In genomic region chr22:18067121-18067520, GRCh38 we compare ENCODE assay signal across 21 cellular contexts. TPM values are rescaled to one million over a fixed set of nuclear protein-coding genes. Genes with fewer than 3 reads are reported as not detected.
A peak's percentile ranks its signal among the peaks of the same experiment; 100 is the strongest.
DNase-seq lines count a peak whose midpoint lies in the region; ATAC-seq, FAIRE-seq and TF ChIP-seq lines count a peak whose summit lies in the region.
"Had no signal": no experiment of that assay in that cellular context is flagged by ENCODE, and none has a peak within 500 bp of the region (broad histone marks: within the 10 kb centered on the region; RNA-seq: fewer than 3 reads in every experiment).

No MANE protein-coding gene starts in this region.

- FAIRE-seq in GM12892 (lab: Jason Lieb, UNC) = peak; percentile 17
- FAIRE-seq: GM18507 had no signal

- 95% methylated on average over 3 of the region's 3 CpGs for WGBS in smooth muscle cell (ENCODE audit: low lambda C conversion rate)

- no peak for TF ChIP-seq POLR2A in GM12892 (IDR thresholded peaks at IDR 0.05; ENCODE audit: low read depth, low read length)
- no peak for TF ChIP-seq POLR2A in Peyer's patch (IDR thresholded peaks at IDR 0.05)

- DNase-seq in GM12892 (ENCODE audit: insufficient read length) (no peak), Peyer's patch (no peak), smooth muscle cell (lab: John Stamatoyannopoulos, UW; ENCODE audit: unreplicated experiment) (no peak)
- no peak for DNase-seq in NK-92 treated with Interleukin-12 subunit alpha and Interleukin-12 subunit beta, amount 100 ng/mL, for 24 hours (lab: John Stamatoyannopoulos, UW)
- DNase-seq: activated CD4-positive, alpha-beta T cell treated with anti-CD3 and anti-CD28 coated beads, Interleukin-2, amount 50 U/mL, for 48 hours; activated naive CD4-positive, alpha-beta T cell treated with anti-CD3 and anti-CD28 coated beads for 36 hours; anterior cingulate cortex; CD8-positive, alpha-beta memory T cell; endodermal cell; heart right ventricle; left lung; NCI-H1417; NCI-H526 treated with DMSO at 0.1 percent for 48 hours; stimulated activated CD4-positive, alpha-beta T cell treated with anti-CD3 and anti-CD28 coated beads, Interleukin-2, amount 100 ng/mL, for 48 hours had no signal

- H3K27ac ChIP-seq in Peyer's patch = peak overlapping the region; percentile 19 to 76 (median 47)
- peak overlapping the region; percentile 85 for H3K27ac ChIP-seq in muscle layer of colon (ENCODE audit: low read depth, low read length)
- H3K27ac ChIP-seq in stomach smooth muscle (ENCODE audit: low read length) = peak overlapping the region; percentile 100
- no peak overlapping the region for H3K27ac ChIP-seq in smooth muscle cell (ENCODE audit: low read depth)
- H3K27ac ChIP-seq: left lung had no signal

- H3K4me3 ChIP-seq in Peyer's patch (no peak overlapping the region), muscle layer of colon (ENCODE audit: low read depth in 1 of 2, low read length in 2 of 2) (peak overlapping the region in 1 of 2 donors; percentile 8), stomach smooth muscle (ENCODE audit: low read length in 2 of 2) (peak overlapping the region; percentile 21 to 52), smooth muscle cell (no peak overlapping the region)
- H3K4me3 ChIP-seq: heart right ventricle, left lung, ovary, SJSA1 had no signal

- ATAC-seq in HG02610 (IDR thresholded peaks at IDR 0.05; ENCODE audit: unreplicated experiment) = no peak
- no peak for ATAC-seq in HG03565 (IDR thresholded peaks at IDR 0.05; ENCODE audit: unreplicated experiment)
- ATAC-seq: left lung had no signal

- H3K9me3 ChIP-seq in Peyer's patch = no peaks in the 10 kb centered on the region
- no peaks in the 10 kb centered on the region for H3K9me3 ChIP-seq in muscle layer of colon (ENCODE audit: low read length)
- H3K9me3 ChIP-seq in stomach smooth muscle (ENCODE audit: control insufficient read depth in 2 of 2, low read length in 2 of 2) = no peaks in the 10 kb centered on the region
- no peaks in the 10 kb centered on the region for H3K9me3 ChIP-seq in smooth muscle cell (replicated peaks; ENCODE audit: low read depth)
- H3K9me3 ChIP-seq: heart right ventricle, left lung, ovary, SJSA1 had no signal

- no peak overlapping the region for H3K9ac ChIP-seq in muscle layer of colon (ENCODE audit: low read length)
- H3K9ac ChIP-seq in stomach smooth muscle (ENCODE audit: low read length in 2 of 2) = peak overlapping the region; percentile 54 to 89
- no peak overlapping the region for H3K9ac ChIP-seq in smooth muscle cell (ENCODE audit: low read depth)

- H3K27me3 ChIP-seq in Peyer's patch = no peaks in the 10 kb centered on the region
- no peaks in the 10 kb centered on the region for H3K27me3 ChIP-seq in muscle layer of colon (ENCODE audit: control insufficient read depth in 1 of 2, insufficient read depth in 2 of 2, low read length in 2 of 2)
- no peaks in the 10 kb centered on the region for H3K27me3 ChIP-seq in stomach smooth muscle (ENCODE audit: control insufficient read depth in 1 of 2, insufficient read depth in 2 of 2, low read length in 2 of 2)
- H3K27me3 ChIP-seq in smooth muscle cell (ENCODE audit: low read depth) = no peaks in the 10 kb centered on the region
- H3K27me3 ChIP-seq: ovary, SJSA1 had no signal

- H3K36me3 ChIP-seq in Peyer's patch (no peaks in the 10 kb centered on the region), muscle layer of colon (ENCODE audit: insufficient read depth, low read length) (no peaks in the 10 kb centered on the region), stomach smooth muscle (ENCODE audit: control insufficient read depth in 2 of 2, insufficient read depth in 2 of 2, low read length in 2 of 2) (no peaks in the 10 kb centered on the region), smooth muscle cell (ENCODE audit: low read depth) (no peaks in the 10 kb centered on the region)
- H3K36me3 ChIP-seq: heart right ventricle, left lung, ovary, SJSA1 had no signal

- TF ChIP-seq CTCF in Peyer's patch (IDR thresholded peaks at IDR 0.05) (no peak), smooth muscle cell (IDR thresholded peaks at IDR 0.05; ENCODE audit: borderline replicate concordance, insufficient read depth, poor library complexity, severe bottlenecking) (no peak)

- H4K20me1 ChIP-seq in smooth muscle cell (ENCODE audit: low read depth) = no peaks in the 10 kb centered on the region

- peaks cover 2 to 31% (median 14%) of the 10 kb centered on the region in 4 donors for H3K4me1 ChIP-seq in Peyer's patch
- H3K4me1 ChIP-seq in muscle layer of colon (ENCODE audit: insufficient read depth, low read length) = peaks cover 32% of the 10 kb centered on the region
- H3K4me1 ChIP-seq in stomach smooth muscle (ENCODE audit: control insufficient read depth, insufficient read depth, low read length) = peaks cover 36% of the 10 kb centered on the region
- no peaks in the 10 kb centered on the region for H3K4me1 ChIP-seq in smooth muscle cell (ENCODE audit: low read depth)
- H3K4me1 ChIP-seq: left lung had no signal

- H3F3A ChIP-seq in smooth muscle cell (ENCODE audit: low read depth) = no peaks in the 10 kb centered on the region

- no peaks in the 10 kb centered on the region for H3K79me2 ChIP-seq in smooth muscle cell (ENCODE audit: low read depth)

- no peak overlapping the region for H3K4me2 ChIP-seq in smooth muscle cell

- H2AFZ ChIP-seq in smooth muscle cell (ENCODE audit: low read depth) = no peak overlapping the region

RNA-seq across cellular contexts. Expression of gene PEX26, which starts 10.7 kb away (rescaled TPM):
- polyA plus RNA-seq in GM12892 (2012; ENCODE audit: missing spikeins) = 18.4 TPM
- total RNA-seq in Peyer's patch (100 to 1,000 TPM in 2 of 4 donors, 10 to 100 TPM in 2; 53.6 to 120 (median 102) TPM), smooth muscle cell (15.3 and 15.6 TPM in 2 replicates)
- 2.4 and 4.3 TPM in 2 replicates for polyA plus RNA-seq in smooth muscle cell

RNA-seq across cellular contexts. Expression of gene MICAL3, which starts 42.8 kb away (rescaled TPM):
- 17.4 TPM for polyA plus RNA-seq in GM12892 (2012; ENCODE audit: missing spikeins)
- total RNA-seq in Peyer's patch (10 to 100 TPM; 68.5 to 99.1 (median 88.7) TPM), smooth muscle cell (15.4 and 28.6 TPM in 2 replicates)
- 3.1 and 9.5 TPM in 2 replicates for polyA plus RNA-seq in smooth muscle cell

RNA-seq across cellular contexts. Expression of gene TUBA8, which starts 43.5 kb away (rescaled TPM):
- 5.1 TPM for polyA plus RNA-seq in GM12892 (2012; ENCODE audit: missing spikeins)
- 1 to 10 TPM in 2 of 4 donors, not detected in 2; 4.3 to 6.6 TPM for total RNA-seq in Peyer's patch
- 0.40 and 1.8 TPM in 2 replicates for total RNA-seq in smooth muscle cell
- polyA plus RNA-seq in smooth muscle cell = 0.26 and 0.55 TPM in 2 replicates

Comparison
In these comparisons a context has a peak if more than half of its experiments do, and no peak if none do; other contexts are left out.
1. H3K4me3 ChIP-seq: peak in stomach smooth muscle (2 of 2); none in Peyer's patch (0 of 4) and smooth muscle cell (single experiment).
2. H3K9ac ChIP-seq: peak in stomach smooth muscle (2 of 2); none in muscle layer of colon (single experiment) and smooth muscle cell (single experiment).